In the genomic region with DNA sequence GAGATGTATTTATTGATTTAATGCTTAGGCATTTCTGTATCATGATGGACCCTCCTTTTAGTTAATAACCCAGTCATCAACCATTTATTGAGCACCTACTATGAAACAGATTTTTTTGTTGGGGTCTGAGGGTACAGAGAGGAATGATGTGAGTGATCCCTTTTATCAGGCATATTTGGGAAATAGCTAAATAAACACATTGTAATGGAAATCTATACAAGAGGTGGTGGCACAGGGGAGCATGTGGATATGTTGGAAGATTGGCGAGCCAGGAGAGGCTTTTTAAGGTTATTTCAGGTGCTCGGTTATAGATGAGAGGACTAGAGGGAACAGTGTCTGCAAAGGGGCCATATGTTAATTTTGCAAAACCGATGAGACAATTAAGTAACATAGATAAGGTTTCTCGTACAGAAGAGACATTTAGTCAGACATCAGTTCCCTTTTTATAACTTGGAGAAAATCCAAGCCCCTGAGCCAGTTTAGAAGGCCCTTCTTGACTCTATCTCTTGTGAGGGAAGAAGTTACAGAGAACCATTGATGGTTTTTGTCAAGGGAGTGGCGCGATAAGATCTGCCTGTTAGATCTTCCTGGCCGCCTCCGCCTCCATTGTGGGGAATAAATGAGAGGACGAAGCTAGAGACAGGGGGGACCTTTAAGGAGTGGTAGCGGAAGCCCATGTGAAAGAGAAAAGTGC, we compare ENCODE assay signal across 8 cellular contexts. TPM values are rescaled to one million over a fixed set of nuclear protein-coding genes. Genes with fewer than 3 reads are reported as not detected.
A peak's percentile ranks its signal among the peaks of the same experiment; 100 is the strongest.
DNase-seq lines count a peak whose midpoint lies in the region; ATAC-seq and TF ChIP-seq lines count a peak whose summit lies in the region.

No MANE protein-coding gene starts in this region.

- POLR2A ChIA-PET in CD8-positive, alpha-beta T cell (lab: Charles Lee), result no interaction called here

- peak overlapping the region; percentile 85 for H3K4me3 Mint-ChIP-seq in CD8-positive, alpha-beta T cell
- H3K4me3 Mint-ChIP-seq in activated T-helper 1 cell treated with anti-CD3 and anti-CD28 coated beads, Interleukin-12 subunit alpha, Interleukin-12 subunit beta, Interleukin-2, Interleukin-4 antibody, amounts not matched to agents 30 ng/mL and 10 ng/mL and 1 ng/mL, durations not matched to agents 14 hours and 24 hours and 36 hours, result peak overlapping the region; percentile 96
- peak overlapping the region; percentile 85 for H3K4me3 Mint-ChIP-seq in mesothelial cell of epicardium

- H3K27ac Mint-ChIP-seq in CD8-positive, alpha-beta T cell, result peak overlapping the region; percentile 88
- H3K27ac Mint-ChIP-seq in activated T-helper 1 cell treated with anti-CD3 and anti-CD28 coated beads, Interleukin-12 subunit alpha, Interleukin-12 subunit beta, Interleukin-2, Interleukin-4 antibody, amounts not matched to agents 30 ng/mL and 10 ng/mL and 1 ng/mL, durations not matched to agents 14 hours and 24 hours and 36 hours, result peak overlapping the region; percentile 22
- peak overlapping the region; percentile 64 for H3K27ac Mint-ChIP-seq in mesothelial cell of epicardium

- DNase-seq in CD8-positive, alpha-beta T cell, result no peak
- no peak for DNase-seq in activated T-helper 1 cell treated with anti-CD3 and anti-CD28 coated beads, Interleukin-12 subunit alpha, Interleukin-12 subunit beta, Interleukin-2, Interleukin-4 antibody, amounts not matched to agents 30 ng/mL and 10 ng/mL and 1 ng/mL, durations not matched to agents 14 hours and 24 hours and 36 hours (ENCODE audit: low spot score)
- DNase-seq in mesothelial cell of epicardium (ENCODE audit: low spot score in 2 of 2, unreplicated experiment in 2 of 2) (no peak), NK-92 (lab: John Stamatoyannopoulos, UW; ENCODE audit: unreplicated experiment) (no peak), amygdala (lab: John Stamatoyannopoulos, UW) (no peak)

- peaks cover 60% of the 10 kb centered on the region for H3K79me2 ChIP-seq in KMS-11 (ENCODE audit: insufficient read depth, low read depth)

- no peaks in the 10 kb centered on the region for H3K27me3 Mint-ChIP-seq in CD8-positive, alpha-beta T cell (ENCODE audit: low read depth)
- H3K27me3 Mint-ChIP-seq in activated T-helper 1 cell treated with anti-CD3 and anti-CD28 coated beads, Interleukin-12 subunit alpha, Interleukin-12 subunit beta, Interleukin-2, Interleukin-4 antibody, amounts not matched to agents 30 ng/mL and 10 ng/mL and 1 ng/mL, durations not matched to agents 14 hours and 24 hours and 36 hours (ENCODE audit: insufficient read depth), result no peaks in the 10 kb centered on the region
- no peaks in the 10 kb centered on the region for H3K27me3 Mint-ChIP-seq in mesothelial cell of epicardium (ENCODE audit: low read depth)

- no peak overlapping the region for H3K4me3 ChIP-seq in CD8-positive, alpha-beta T cell (ENCODE audit: low read depth, low read length)
- no peak overlapping the region for H3K4me3 ChIP-seq in KMS-11 (IDR thresholded peaks at IDR 0.05; ENCODE audit: insufficient read depth, low read depth, low read length)

- peaks cover 56% of the 10 kb centered on the region for H3K4me1 Mint-ChIP-seq in CD8-positive, alpha-beta T cell (ENCODE audit: low read depth)
- H3K4me1 Mint-ChIP-seq in activated T-helper 1 cell treated with anti-CD3 and anti-CD28 coated beads, Interleukin-12 subunit alpha, Interleukin-12 subunit beta, Interleukin-2, Interleukin-4 antibody, amounts not matched to agents 30 ng/mL and 10 ng/mL and 1 ng/mL, durations not matched to agents 14 hours and 24 hours and 36 hours (ENCODE audit: low read depth), result peaks cover 39% of the 10 kb centered on the region
- peaks cover 37% of the 10 kb centered on the region for H3K4me1 Mint-ChIP-seq in mesothelial cell of epicardium

- CTCF ChIA-PET in CD8-positive, alpha-beta T cell (lab: Charles Lee), result no interaction called here

- no peak overlapping the region for H2AFZ ChIP-seq in KMS-11 (ENCODE audit: low read depth)

- intact Hi-C loops in CD8-positive, alpha-beta T cell (cut with DNase I, micrococcal nuclease), result loop anchor here (5.0 to 10.0 kb wide), 3 partner anchors 364 to 969 kb away; partner anchors contain the start of gene PRR5 (in 1 of the 2)
- intact Hi-C loops in activated T-helper 1 cell treated with anti-CD3 and anti-CD28 coated beads, Interleukin-12 subunit alpha, Interleukin-12 subunit beta, Interleukin-2, Interleukin-4 antibody, amounts not matched to agents 30 ng/mL and 10 ng/mL and 1 ng/mL, durations not matched to agents 14 hours and 24 hours and 36 hours (cut with micrococcal nuclease), result loop anchor here (5.0 kb wide), 1 partner anchor 579 kb away; the partner anchor contains the start of gene CDPF1

- H3K9me3 ChIP-seq in CD8-positive, alpha-beta T cell (ENCODE audit: low read length), result no peaks in the 10 kb centered on the region

- H3K4me2 ChIP-seq in KMS-11, result peak overlapping the region; percentile 92

- ATAC-seq in CD8-positive, alpha-beta T cell, result no peak
- no peak for ATAC-seq in HG02798 (IDR thresholded peaks at IDR 0.05; ENCODE audit: poor library complexity, unreplicated experiment)
- no peak for ATAC-seq in GM21447 (IDR thresholded peaks at IDR 0.05; ENCODE audit: unreplicated experiment)

- H3K4me1 ChIP-seq in CD8-positive, alpha-beta T cell (ENCODE audit: insufficient read depth, low read length), result peaks cover 27% of the 10 kb centered on the region
- peaks cover 17% of the 10 kb centered on the region for H3K4me1 ChIP-seq in KMS-11 (ENCODE audit: low read depth, poor library complexity, severe bottlenecking)

- TF ChIP-seq CTCF in CD8-positive, alpha-beta T cell (IDR thresholded peaks at IDR 0.05), result no peak
- TF ChIP-seq CTCF in KMS-11 (conservative IDR thresholded peaks at IDR 0.05; ENCODE audit: low read depth, low read length), result no peak
- TF ChIP-seq CTCF in mesothelial cell of epicardium (IDR thresholded peaks at IDR 0.05; ENCODE audit: unreplicated experiment), result no peak

- H3K27me3 ChIP-seq in CD8-positive, alpha-beta T cell (ENCODE audit: insufficient read depth, low read length), result no peaks in the 10 kb centered on the region
- H3K27me3 ChIP-seq in KMS-11 (ENCODE audit: insufficient read depth, low read depth), result no peaks in the 10 kb centered on the region

- H3K36me3 ChIP-seq in CD8-positive, alpha-beta T cell (ENCODE audit: insufficient read depth, low read length), result no peaks in the 10 kb centered on the region
- no peaks in the 10 kb centered on the region for H3K36me3 ChIP-seq in KMS-11 (ENCODE audit: insufficient read depth)

- H3K27ac ChIP-seq in CD8-positive, alpha-beta T cell (ENCODE audit: low read depth, low read length), result no peak overlapping the region
- no peak overlapping the region for H3K27ac ChIP-seq in KMS-11

- no peaks in the 10 kb centered on the region for H4K20me1 ChIP-seq in KMS-11 (ENCODE audit: insufficient read depth)

- H3K36me3 Mint-ChIP-seq in CD8-positive, alpha-beta T cell, result peaks cover 11% of the 10 kb centered on the region
- H3K36me3 Mint-ChIP-seq in activated T-helper 1 cell treated with anti-CD3 and anti-CD28 coated beads, Interleukin-12 subunit alpha, Interleukin-12 subunit beta, Interleukin-2, Interleukin-4 antibody, amounts not matched to agents 30 ng/mL and 10 ng/mL and 1 ng/mL, durations not matched to agents 14 hours and 24 hours and 36 hours (ENCODE audit: low read depth), result peaks cover 17% of the 10 kb centered on the region
- peaks cover 9% of the 10 kb centered on the region for H3K36me3 Mint-ChIP-seq in mesothelial cell of epicardium

- H3K9ac ChIP-seq in KMS-11, result no peak overlapping the region

- H3K9me3 Mint-ChIP-seq in CD8-positive, alpha-beta T cell, result no peaks in the 10 kb centered on the region
- H3K9me3 Mint-ChIP-seq in activated T-helper 1 cell treated with anti-CD3 and anti-CD28 coated beads, Interleukin-12 subunit alpha, Interleukin-12 subunit beta, Interleukin-2, Interleukin-4 antibody, amounts not matched to agents 30 ng/mL and 10 ng/mL and 1 ng/mL, durations not matched to agents 14 hours and 24 hours and 36 hours, result no peaks in the 10 kb centered on the region
- no peaks in the 10 kb centered on the region for H3K9me3 Mint-ChIP-seq in mesothelial cell of epicardium

RNA-seq across cellular contexts. Expression of gene ATXN10, which starts 2.0 kb away (rescaled TPM):
- 10 to 100 TPM; 35.4 to 37.7 TPM for total RNA-seq in CD8-positive, alpha-beta T cell
- total RNA-seq in activated T-helper 1 cell treated with anti-CD3 and anti-CD28 coated beads, Interleukin-12 subunit alpha, Interleukin-12 subunit beta, Interleukin-2, Interleukin-4 antibody, amounts not matched to agents 30 ng/mL and 10 ng/mL and 1 ng/mL, durations not matched to agents 14 hours and 24 hours and 36 hours, result 110 and 119 TPM in 2 replicates
- total RNA-seq in mesothelial cell of epicardium, result 237 to 248 TPM (median 241 TPM) in 3 replicates

Comparison
In these comparisons a context has a peak if more than half of its experiments do, and no peak if none do; other contexts are left out.
1. H3K27ac Mint-ChIP-seq: peak in every context shown above with its lines; median percentile 88 in CD8-positive, alpha-beta T cell; 64 in mesothelial cell of epicardium; 22 in activated T-helper 1 cell treated with anti-CD3 and anti-CD28 coated beads, Interleukin-12 subunit alpha, Interleukin-12 subunit beta, Interleukin-2, Interleukin-4 antibody, amounts not matched to agents 30 ng/mL and 10 ng/mL and 1 ng/mL, durations not matched to agents 14 hours and 24 hours and 36 hours.